Comparison of ENCODE assay signal across 15 cellular contexts in the genomic region with DNA sequence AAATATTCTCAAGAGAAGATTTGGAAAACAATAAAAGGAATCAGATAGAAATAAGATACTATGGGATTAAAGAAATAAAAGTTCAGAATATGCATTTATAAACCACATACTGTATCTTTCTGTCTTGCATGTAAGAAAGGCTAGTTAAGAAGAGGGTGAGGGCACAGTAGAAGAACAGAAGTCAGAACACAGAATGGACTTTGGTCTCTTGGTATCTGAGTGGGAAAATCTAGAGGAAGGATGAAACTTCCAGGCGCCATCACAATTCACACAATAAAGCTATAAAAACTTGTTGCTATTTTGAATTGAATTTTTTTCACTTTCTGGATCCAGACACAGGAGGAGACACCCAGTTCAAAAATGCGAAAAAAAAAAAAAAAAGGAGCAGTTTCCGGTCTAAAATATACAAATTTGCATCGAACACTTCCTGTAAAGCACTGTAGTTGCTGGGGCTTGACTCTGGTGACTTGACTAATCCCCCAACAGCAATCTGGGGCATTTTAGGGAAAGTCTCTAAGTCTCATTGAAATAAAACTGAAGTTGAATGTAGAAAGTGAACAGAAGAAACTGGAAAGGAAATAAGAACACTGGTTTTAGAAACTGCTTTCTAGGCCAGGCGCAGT. TPM values are rescaled to one million over a fixed set of nuclear protein-coding genes. Genes with fewer than 3 reads are reported as not detected.
DNase-seq lines count a peak whose midpoint lies in the region; ATAC-seq, FAIRE-seq and TF ChIP-seq lines count a peak whose summit lies in the region.
"Had no signal": no experiment of that assay in that cellular context is flagged by ENCODE, and none has a peak within 500 bp of the region (broad histone marks: within the 10 kb centered on the region; RNA-seq: fewer than 3 reads in every experiment).

No MANE protein-coding gene starts in this region.

- peak overlapping the region; percentile 63 to 83 (median 82) for H3K27ac Mint-ChIP-seq in IgD-negative memory B cell
- no peak overlapping the region for H3K27ac Mint-ChIP-seq in natural killer cell treated with Interleukin-12 subunit alpha and Interleukin-12 subunit beta and Interleukin-15 and Interleukin-18, amount 100 ng/mL, for 72 hours

- ATAC-seq in GM19397 (IDR thresholded peaks at IDR 0.05; ENCODE audit: unreplicated experiment): peak; percentile 74
- ATAC-seq in HG02852 (IDR thresholded peaks at IDR 0.05; ENCODE audit: unreplicated experiment): peak; percentile 79
- ATAC-seq in natural killer cell treated with Interleukin-12 subunit alpha and Interleukin-12 subunit beta and Interleukin-15 and Interleukin-18, amount 100 ng/mL, for 72 hours: no peak
- ATAC-seq: Panc1 had no signal

- H3K4me1 Mint-ChIP-seq in IgD-negative memory B cell: peaks cover 11 to 20% (median 17%) of the 10 kb centered on the region in 3 donors
- peaks cover 0 to 2% of the 10 kb centered on the region in 2 donors for H3K4me1 Mint-ChIP-seq in natural killer cell treated with Interleukin-12 subunit alpha and Interleukin-12 subunit beta and Interleukin-15 and Interleukin-18, amount 100 ng/mL, for 72 hours (ENCODE audit: low read depth in 2 of 2)
- H3K4me1 Mint-ChIP-seq: immature natural killer cell had no signal

- H3K4me3 Mint-ChIP-seq in IgD-negative memory B cell: peak overlapping the region in 3 of 4 donors; percentile 17 to 67 (median 64)
- no peak overlapping the region for H3K4me3 Mint-ChIP-seq in natural killer cell treated with Interleukin-12 subunit alpha and Interleukin-12 subunit beta and Interleukin-15 and Interleukin-18, amount 100 ng/mL, for 72 hours
- H3K4me3 Mint-ChIP-seq: immature natural killer cell had no signal

- FAIRE-seq in GM12891 (lab: Jason Lieb, UNC): peak; percentile 45

- H3K36me3 Mint-ChIP-seq in IgD-negative memory B cell: no peaks in the 10 kb centered on the region
- peaks cover 26% of the 10 kb centered on the region for H3K36me3 Mint-ChIP-seq in natural killer cell treated with Interleukin-12 subunit alpha and Interleukin-12 subunit beta and Interleukin-15 and Interleukin-18, amount 100 ng/mL, for 72 hours

- DNase-seq in GM12891 (ENCODE audit: insufficient read length, low spot score) (no peak), DMS 273 treated with DMSO at 0.1 percent for 48 hours (lab: John Stamatoyannopoulos, UW) (no peak), T-helper 1 cell (no peak), HUDEP-2 (lab: John Stamatoyannopoulos, UW; ENCODE audit: unreplicated experiment in 76 of 76) (no peak)
- no peak for DNase-seq in natural killer cell treated with Interleukin-12 subunit alpha and Interleukin-12 subunit beta and Interleukin-15 and Interleukin-18, amount 100 ng/mL, for 72 hours (ENCODE audit: low spot score)
- DNase-seq: immature natural killer cell; NCI-H2227 treated with DMSO at 0.1 percent for 48 hours; stimulated activated CD8-positive, alpha-beta memory T cell treated with anti-CD3 and anti-CD28 coated beads, Interleukin-4, amount 100 ng/mL, for 48 hours had no signal

- no peaks in the 10 kb centered on the region for H3K9me3 Mint-ChIP-seq in IgD-negative memory B cell
- no peaks in the 10 kb centered on the region for H3K9me3 Mint-ChIP-seq in natural killer cell treated with Interleukin-12 subunit alpha and Interleukin-12 subunit beta and Interleukin-15 and Interleukin-18, amount 100 ng/mL, for 72 hours
- H3K9me3 Mint-ChIP-seq: immature natural killer cell had no signal

- H3K27me3 Mint-ChIP-seq in IgD-negative memory B cell: no peaks in the 10 kb centered on the region
- H3K27me3 Mint-ChIP-seq in natural killer cell treated with Interleukin-12 subunit alpha and Interleukin-12 subunit beta and Interleukin-15 and Interleukin-18, amount 100 ng/mL, for 72 hours: no peaks in the 10 kb centered on the region

- no peak for TF ChIP-seq POLR2A in GM12891 (IDR thresholded peaks at IDR 0.05; ENCODE audit: low read depth, low read length)

TF ChIP-seq in GM12891, 5 proteins besides CTCF, POLR2A, EP300 and RAD21:
- no peak for TF ChIP-seq PAX5 (IDR thresholded peaks at IDR 0.05; ENCODE audit: insufficient read depth, low read length, severe bottlenecking)
- peak; percentile 41; the same call in 1 of the 2 replicates for TF ChIP-seq POU2F2 (IDR thresholded peaks at IDR 0.05; ENCODE audit: low read depth, low read length)
- TF ChIP-seq SPI1 (IDR thresholded peaks at IDR 0.05; ENCODE audit: low read depth, low read length): no peak

RNA-seq across cellular contexts. Expression of a gene that starts 8.1 kb away (rescaled TPM):
- polyA plus RNA-seq in GM12891 (2012; ENCODE audit: low read depth, missing spikeins): 1.6 TPM
- 111 TPM for polyA plus RNA-seq in IgD-negative memory B cell
- total RNA-seq in natural killer cell treated with Interleukin-12 subunit alpha and Interleukin-12 subunit beta and Interleukin-15 and Interleukin-18, amount 100 ng/mL, for 72 hours: 10 to 100 TPM; 17.5 to 48.2 TPM

RNA-seq across cellular contexts. Expression of a gene that starts 41.8 kb away (rescaled TPM):
- polyA plus RNA-seq in GM12891 (2012; ENCODE audit: low read depth, missing spikeins): 14.9 TPM
- 72.3 TPM for polyA plus RNA-seq in IgD-negative memory B cell
- total RNA-seq in natural killer cell treated with Interleukin-12 subunit alpha and Interleukin-12 subunit beta and Interleukin-15 and Interleukin-18, amount 100 ng/mL, for 72 hours: 10 to 100 TPM; 57.8 to 67.9 TPM

RNA-seq across cellular contexts. Expression of a gene that starts 46.7 kb away (rescaled TPM):
- polyA plus RNA-seq in GM12891 (2012; ENCODE audit: low read depth, missing spikeins): not detected
- not detected for polyA plus RNA-seq in IgD-negative memory B cell
- not detected for total RNA-seq in natural killer cell treated with Interleukin-12 subunit alpha and Interleukin-12 subunit beta and Interleukin-15 and Interleukin-18, amount 100 ng/mL, for 72 hours
- total RNA-seq: cardiac muscle cell had no signal
- polyA plus RNA-seq: BJ, cardiac muscle cell, esophagus, immature natural killer cell had no signal

RNA-seq across cellular contexts. Expression of a gene that starts 58.4 kb away (rescaled TPM):
- polyA plus RNA-seq in GM12891 (2012; ENCODE audit: low read depth, missing spikeins): 1.5 TPM
- polyA plus RNA-seq in IgD-negative memory B cell: not detected
- total RNA-seq in natural killer cell treated with Interleukin-12 subunit alpha and Interleukin-12 subunit beta and Interleukin-15 and Interleukin-18, amount 100 ng/mL, for 72 hours: 1 to 10 TPM in 1 of 2 donors, under 1 TPM in 1; 0.57 to 8.6 TPM
- total RNA-seq: cardiac muscle cell had no signal
- polyA plus RNA-seq: BJ, cardiac muscle cell, immature natural killer cell had no signal

Comparison
In these comparisons a context has a peak if more than half of its experiments do, and no peak if none do; other contexts are left out.
1. ATAC-seq: peak in GM19397 (single experiment) and HG02852 (single experiment); none in natural killer cell treated with Interleukin-12 subunit alpha and Interleukin-12 subunit beta and Interleukin-15 and Interleukin-18, amount 100 ng/mL, for 72 hours (0 of 2).
2. H3K27ac Mint-ChIP-seq: peak in IgD-negative memory B cell (3 of 3); none in natural killer cell treated with Interleukin-12 subunit alpha and Interleukin-12 subunit beta and Interleukin-15 and Interleukin-18, amount 100 ng/mL, for 72 hours (0 of 2).